ENCODE assay signal across 20 cellular contexts in the genomic region with DNA sequence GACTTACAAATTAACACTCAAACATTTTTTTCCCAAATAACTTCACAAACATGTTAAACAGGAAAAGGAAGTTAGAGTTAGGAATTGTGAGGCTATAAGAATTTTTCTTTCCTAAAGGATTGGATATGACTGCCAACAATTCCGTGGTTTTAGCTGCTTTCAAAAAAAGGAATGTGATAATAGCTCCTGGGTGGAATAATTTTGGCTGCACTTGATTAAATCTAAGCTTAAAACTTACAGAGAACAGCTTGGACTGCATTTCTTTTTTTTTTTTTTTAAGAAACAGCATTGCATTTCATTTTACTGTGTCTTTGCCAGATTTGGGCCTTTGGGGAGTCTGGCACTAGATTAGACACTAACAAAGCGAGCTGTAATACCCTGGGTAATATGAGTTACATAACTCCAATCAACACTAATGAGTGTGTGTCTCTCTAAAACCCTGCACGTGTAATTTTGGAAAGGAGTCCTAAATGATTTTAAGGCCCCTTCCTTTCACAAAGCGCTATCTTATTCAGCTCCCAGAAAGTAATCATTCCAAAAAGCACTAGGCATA. TPM values are rescaled to one million over a fixed set of nuclear protein-coding genes. Genes with fewer than 3 reads are reported as not detected.
A peak's percentile ranks its signal among the peaks of the same experiment; 100 is the strongest.
DNase-seq lines count a peak whose midpoint lies in the region; ATAC-seq, FAIRE-seq and TF ChIP-seq lines count a peak whose summit lies in the region.
"Had no signal": no experiment of that assay in that cellular context is flagged by ENCODE, and none has a peak within 500 bp of the region (broad histone marks: within the 10 kb centered on the region; RNA-seq: fewer than 3 reads in every experiment).

No MANE protein-coding gene starts in this region.

- no peaks in the 10 kb centered on the region for H3K36me3 ChIP-seq in kidney (ENCODE audit: control insufficient read depth in 1 of 2, insufficient read depth in 2 of 2, low read length in 2 of 2)
- H3K36me3 ChIP-seq in breast epithelium = no peaks in the 10 kb centered on the region
- H3K36me3 ChIP-seq: neutrophil, SJCRH30 had no signal

- peaks cover 0 to 2% of the 10 kb centered on the region in 2 donors for H3K9me3 ChIP-seq in kidney (ENCODE audit: control insufficient read depth in 1 of 2, low read length in 2 of 2)
- H3K9me3 ChIP-seq in breast epithelium = no peaks in the 10 kb centered on the region
- H3K9me3 ChIP-seq: neutrophil, SJCRH30 had no signal

- DNase-seq in D721Med (ENCODE audit: insufficient read length, low spot score) (no peak), NCI-H2171 (lab: John Stamatoyannopoulos, UW) (peak; percentile 50), dedifferentiated amniotic fluid mesenchymal stem cell (ENCODE audit: extremely low spot score) (peak; percentile 24), myocyte (ENCODE audit: low read depth) (peak; percentile 26), posterior cingulate gyrus (no peak), natural killer cell (no peak), kidney (no peak), breast epithelium (ENCODE audit: low spot score in 2 of 2) (no peak)
- DNase-seq: activated CD4-positive, alpha-beta memory T cell treated with anti-CD3 and anti-CD28 coated beads, Interleukin-2, amount 10 ng/mL, durations not matched to agents 7 days and 5 days; activated naive CD4-positive, alpha-beta T cell treated with anti-CD3 and anti-CD28 coated beads for 36 hours; activated T-cell treated with anti-CD3 and anti-CD28 coated beads, Interleukin-2, amount 50 U/mL, for 24 hours; aorta; CD8-positive, alpha-beta memory T cell; foreskin melanocyte; GOT3; NCI-H1105; right cardiac atrium; SJCRH30 had no signal

- peaks cover 0 to 5% of the 10 kb centered on the region in 2 donors for H3K9me3 Mint-ChIP-seq in natural killer cell

- peaks cover 12% of the 10 kb centered on the region for H3K36me3 Mint-ChIP-seq in natural killer cell
- H3K36me3 Mint-ChIP-seq: stimulated activated effector memory CD8-positive, alpha-beta T cell treated with anti-CD3 and anti-CD28 coated beads, Interleukin-12 subunit alpha, Interleukin-12 subunit beta, amount 100 ng/mL, for 72 hours had no signal

- no peak overlapping the region for H3K27ac ChIP-seq in kidney (ENCODE audit: low read depth in 2 of 2, low read length in 2 of 2)
- H3K27ac ChIP-seq in breast epithelium = peak overlapping the region in 1 of 2 donors; percentile 36
- H3K27ac ChIP-seq: neutrophil, SJCRH30 had no signal

- no peak overlapping the region for H3K4me3 ChIP-seq in kidney (ENCODE audit: low read length in 2 of 2)
- H3K4me3 ChIP-seq in breast epithelium = no peak overlapping the region
- H3K4me3 ChIP-seq: SJCRH30 had no signal

- no peak overlapping the region for H3K27ac Mint-ChIP-seq in natural killer cell
- H3K27ac Mint-ChIP-seq: activated CD4-positive, alpha-beta memory T cell treated with anti-CD3 and anti-CD28 coated beads, Interleukin-2, amount 10 ng/mL, durations not matched to agents 7 days and 5 days; activated naive CD4-positive, alpha-beta T cell treated with anti-CD3 and anti-CD28 coated beads for 36 hours; activated T-cell treated with anti-CD3 and anti-CD28 coated beads, Interleukin-2, amount 50 U/mL, for 24 hours; CD8-positive, alpha-beta memory T cell; stimulated activated effector memory CD8-positive, alpha-beta T cell treated with anti-CD3 and anti-CD28 coated beads, Interleukin-12 subunit alpha, Interleukin-12 subunit beta, amount 100 ng/mL, for 72 hours had no signal

- FAIRE-seq in D721Med (lab: Jason Lieb, UNC) = peak; percentile 95
- FAIRE-seq in kidney (lab: Jason Lieb, UNC) = no peak

- no peaks in the 10 kb centered on the region for H3K4me1 Mint-ChIP-seq in natural killer cell
- H3K4me1 Mint-ChIP-seq: activated CD4-positive, alpha-beta memory T cell treated with anti-CD3 and anti-CD28 coated beads, Interleukin-2, amount 10 ng/mL, durations not matched to agents 7 days and 5 days; CD8-positive, alpha-beta memory T cell; stimulated activated effector memory CD8-positive, alpha-beta T cell treated with anti-CD3 and anti-CD28 coated beads, Interleukin-12 subunit alpha, Interleukin-12 subunit beta, amount 100 ng/mL, for 72 hours had no signal

- no peak for TF ChIP-seq POLR2A in breast epithelium (IDR thresholded peaks at IDR 0.05)

- H3K27me3 Mint-ChIP-seq in natural killer cell (ENCODE audit: low read depth in 2 of 2) = peaks cover 2 to 12% of the 10 kb centered on the region in 2 donors

- H3K4me1 ChIP-seq in kidney (ENCODE audit: control insufficient read depth in 1 of 2, insufficient read depth in 1 of 2, low read depth in 1 of 2, low read length in 2 of 2) (no peaks in the 10 kb centered on the region), breast epithelium (no peaks in the 10 kb centered on the region)
- H3K4me1 ChIP-seq: SJCRH30 had no signal

- H3K4me3 Mint-ChIP-seq in natural killer cell = no peak overlapping the region
- H3K4me3 Mint-ChIP-seq: activated CD4-positive, alpha-beta memory T cell treated with anti-CD3 and anti-CD28 coated beads, Interleukin-2, amount 10 ng/mL, durations not matched to agents 7 days and 5 days; activated naive CD4-positive, alpha-beta T cell treated with anti-CD3 and anti-CD28 coated beads for 36 hours; activated T-cell treated with anti-CD3 and anti-CD28 coated beads, Interleukin-2, amount 50 U/mL, for 24 hours; CD8-positive, alpha-beta memory T cell; stimulated activated effector memory CD8-positive, alpha-beta T cell treated with anti-CD3 and anti-CD28 coated beads, Interleukin-12 subunit alpha, Interleukin-12 subunit beta, amount 100 ng/mL, for 72 hours had no signal

- no peak for ATAC-seq in natural killer cell
- ATAC-seq: stimulated activated effector memory CD8-positive, alpha-beta T cell treated with anti-CD3 and anti-CD28 coated beads, Interleukin-12 subunit alpha, Interleukin-12 subunit beta, amount 100 ng/mL, for 72 hours had no signal

- H3K9ac ChIP-seq in kidney (ENCODE audit: low read length in 2 of 2) = no peak overlapping the region

- no peaks in the 10 kb centered on the region for H3K27me3 ChIP-seq in breast epithelium
- H3K27me3 ChIP-seq: neutrophil, SJCRH30 had no signal

- intact Hi-C loops in posterior cingulate gyrus (cut with DNase I) (no loop called here), natural killer cell (cut with micrococcal nuclease) (no loop called here), kidney (cut with DNase I) (no loop called here), breast epithelium (cut with DNase I; ENCODE audit: low total_unique reads) (no loop called here)

- TF ChIP-seq CTCF in D721Med (IDR thresholded peaks at IDR 0.05; ENCODE audit: insufficient read depth, missing control alignments) = no peak
- TF ChIP-seq CTCF in natural killer cell (IDR thresholded peaks at IDR 0.05) = no peak
- no peak for TF ChIP-seq CTCF in kidney (IDR thresholded peaks at IDR 0.05; ENCODE audit: borderline replicate concordance, extremely low read depth, insufficient read depth)
- no peak for TF ChIP-seq CTCF in breast epithelium (IDR thresholded peaks at IDR 0.05)

RNA-seq across cellular contexts. Expression of gene ZNF397, which starts 37.8 kb away (rescaled TPM):
- 13.9 and 16.5 TPM in 2 replicates for total RNA-seq in myocyte
- 10.5 TPM for polyA plus RNA-seq in myocyte (2012)
- total RNA-seq in natural killer cell = 10 to 100 TPM in 2 of 3 donors, 1 to 10 TPM in 1; 8.7 to 15.6 (median 13.9) TPM
- total RNA-seq in kidney = 28.6 TPM
- 15.5 TPM for polyA plus RNA-seq in kidney (ENCODE audit: insufficient read depth, low read depth, low replicate concordance)
- 10 to 100 TPM; 27.2 to 44.5 (median 38.0) TPM for total RNA-seq in breast epithelium

Comparison
In these comparisons a context has a peak if more than half of its experiments do, and no peak if none do; other contexts are left out.
1. DNase-seq: peak in NCI-H2171 (single experiment), dedifferentiated amniotic fluid mesenchymal stem cell (single experiment) and myocyte (single experiment); none in D721Med (single experiment), posterior cingulate gyrus (0 of 10), natural killer cell (single experiment), kidney (single experiment) and breast epithelium (0 of 2).